Comparison of ENCODE assay signal across 8 cellular contexts in genomic region chr11:66277475-66278391, GRCh38. TPM values are rescaled to one million over a fixed set of nuclear protein-coding genes. Genes with fewer than 3 reads are reported as not detected.
DNase-seq lines count a peak whose midpoint lies in the region; ATAC-seq and TF ChIP-seq lines count a peak whose summit lies in the region.

Gene CNIH2, plus strand, starts transcription at chr11:66278175. Its CDS starts 282 bp downstream, at chr11:66278457.

- H3K27ac Mint-ChIP-seq in glutamatergic neuron (ENCODE audit: unreplicated experiment) = peak within 1 kb of the TSS; percentile 82

- TF ChIP-seq POLR2A in NB4 (IDR thresholded peaks at IDR 0.05; ENCODE audit: extremely low read depth, insufficient read length) = no peak

- TF ChIP-seq CTCF in GM10248 (IDR thresholded peaks at IDR 0.05; ENCODE audit: control extremely low read depth, extremely low read depth, low read depth, missing control alignments) (no peak), NB4 (IDR thresholded peaks at IDR 0.05; ENCODE audit: low read depth, low read length) (no peak), glutamatergic neuron (IDR thresholded peaks at IDR 0.05; ENCODE audit: partially characterized antibody, unreplicated experiment) (no peak), retinal pigment epithelial cell (conservative IDR thresholded peaks at IDR 0.05; ENCODE audit: low read depth, low read length) (no peak)

- H3K36me3 Mint-ChIP-seq in activated T-cell treated with anti-CD3 and anti-CD28 coated beads, Interleukin-2, amount 50 U/mL, for 4 hours (ENCODE audit: insufficient read depth) = peaks cover 14% of the 10 kb centered on the region
- H3K36me3 Mint-ChIP-seq in glutamatergic neuron (ENCODE audit: unreplicated experiment) = peaks cover 4% of the 10 kb centered on the region

- POLR2A ChIA-PET in GM10248 (lab: Yijun Ruan, JAX) = interaction anchor here (0.9 kb wide), 1 partner anchor 11 kb away, joined by 3 read pairs; the partner anchor contains the start of gene YIF1A

- H3K9me3 Mint-ChIP-seq in activated T-cell treated with anti-CD3 and anti-CD28 coated beads, Interleukin-2, amount 50 U/mL, for 4 hours = no peaks in the 10 kb centered on the region
- H3K9me3 Mint-ChIP-seq in glutamatergic neuron (ENCODE audit: unreplicated experiment) = peaks cover 10% of the 10 kb centered on the region

- H3K4me1 Mint-ChIP-seq in activated T-cell treated with anti-CD3 and anti-CD28 coated beads, Interleukin-2, amount 50 U/mL, for 4 hours (ENCODE audit: low read depth) = peaks cover 41% of the 10 kb centered on the region
- peaks cover 17% of the 10 kb centered on the region for H3K4me1 Mint-ChIP-seq in glutamatergic neuron (ENCODE audit: low read depth, unreplicated experiment)

- H3K27me3 Mint-ChIP-seq in activated T-cell treated with anti-CD3 and anti-CD28 coated beads, Interleukin-2, amount 50 U/mL, for 4 hours (ENCODE audit: low read depth) = no peaks in the 10 kb centered on the region
- H3K27me3 Mint-ChIP-seq in glutamatergic neuron (ENCODE audit: unreplicated experiment) = peaks cover 17% of the 10 kb centered on the region

- CTCF ChIA-PET in GM10248 (lab: Yijun Ruan, JAX) = interaction anchor here (1.0 kb wide), 1 partner anchor 9 kb away, joined by 3 read pairs; no protein-coding TSS in a partner anchor

- DNase-seq in GM10248 (ENCODE audit: extremely low spot score) = peak; percentile 65
- DNase-seq in NB4 (ENCODE audit: low read depth) = peak; percentile 64
- no peak for DNase-seq in activated T-cell treated with anti-CD3 and anti-CD28 coated beads, Interleukin-2, amount 50 U/mL, for 4 hours
- DNase-seq in glutamatergic neuron = peak; percentile 76
- DNase-seq in retinal pigment epithelial cell (ENCODE audit: low read depth) = no peak
- DNase-seq in NCI-H2029 (lab: John Stamatoyannopoulos, UW) = no peak

- H3K4me3 Mint-ChIP-seq in activated T-cell treated with anti-CD3 and anti-CD28 coated beads, Interleukin-2, amount 50 U/mL, for 4 hours = peak within 1 kb of the TSS; percentile 64
- H3K4me3 Mint-ChIP-seq in glutamatergic neuron (ENCODE audit: unreplicated experiment) = peak within 1 kb of the TSS; percentile 89

- peak; percentile 52 to 57 for ATAC-seq in activated T-cell treated with anti-CD3 and anti-CD28 coated beads, Interleukin-2, amount 50 U/mL, for 4 hours
- no peak for ATAC-seq in HG03469 (IDR thresholded peaks at IDR 0.05; ENCODE audit: unreplicated experiment)
- no peak for ATAC-seq in GM18907 (IDR thresholded peaks at IDR 0.05; ENCODE audit: unreplicated experiment)

- no peak within 1 kb of the TSS for H3K4me3 ChIP-seq in NB4 (ENCODE audit: low read depth, low read length)
- peak within 1 kb of the TSS; percentile 27 for H3K4me3 ChIP-seq in retinal pigment epithelial cell (ENCODE audit: low read length)

RNA-seq across cellular contexts. Expression of gene CNIH2, which starts in this region (rescaled TPM):
- 1 to 10 TPM; 1.4 to 1.8 (median 1.7) TPM for total RNA-seq in activated T-cell treated with anti-CD3 and anti-CD28 coated beads, Interleukin-2, amount 50 U/mL, for 4 hours
- total RNA-seq in glutamatergic neuron (ENCODE audit: unreplicated experiment) = 61.3 TPM

Comparison
In these comparisons a context has a peak if more than half of its experiments do, and no peak if none do; other contexts are left out.
1. RNA of gene CNIH2 (total RNA-seq): 61.3 TPM in glutamatergic neuron (single experiment); 1.4 to 1.8 TPM in activated T-cell treated with anti-CD3 and anti-CD28 coated beads, Interleukin-2, amount 50 U/mL, for 4 hours; every median in the first group is over 10 times any median in the second.
2. DNase-seq: peak in GM10248 (single experiment), NB4 (single experiment) and glutamatergic neuron (single experiment); none in activated T-cell treated with anti-CD3 and anti-CD28 coated beads, Interleukin-2, amount 50 U/mL, for 4 hours (single experiment), retinal pigment epithelial cell (single experiment) and NCI-H2029 (single experiment).
3. ATAC-seq: peak in activated T-cell treated with anti-CD3 and anti-CD28 coated beads, Interleukin-2, amount 50 U/mL, for 4 hours (2 of 2); none in HG03469 (single experiment) and GM18907 (single experiment).